Comparison of ENCODE assay signal across 11 cellular contexts in genomic region chr2:134275058-134275862, GRCh38. TPM values are rescaled to one million over a fixed set of nuclear protein-coding genes. Genes with fewer than 3 reads are reported as not detected.
DNase-seq lines count a peak whose midpoint lies in the region; ATAC-seq and TF ChIP-seq lines count a peak whose summit lies in the region.
"Had no signal": no experiment of that assay in that cellular context is flagged by ENCODE, and none has a peak within 500 bp of the region (broad histone marks: within the 10 kb centered on the region; RNA-seq: fewer than 3 reads in every experiment).

No MANE protein-coding gene starts in this region.

- H3K36me3 Mint-ChIP-seq in naive B cell (peaks cover 42 to 43% of the 10 kb centered on the region in 2 donors), progenitor cell of endocrine pancreas (ENCODE audit: insufficient read depth) (peaks cover 17% of the 10 kb centered on the region)

- H3K4me1 Mint-ChIP-seq in naive B cell: peaks cover 87 to 96% (median 95%) of the 10 kb centered on the region in 3 donors
- peaks cover 14% of the 10 kb centered on the region for H3K4me1 Mint-ChIP-seq in progenitor cell of endocrine pancreas (ENCODE audit: low read depth)

- peak; percentile 88 for ATAC-seq in GM18907 (IDR thresholded peaks at IDR 0.05; ENCODE audit: unreplicated experiment)
- peak; percentile 72 for ATAC-seq in GM21737 (IDR thresholded peaks at IDR 0.05; ENCODE audit: unreplicated experiment)
- ATAC-seq in HG03439 (IDR thresholded peaks at IDR 0.05; ENCODE audit: unreplicated experiment): peak; percentile 89
- peak; percentile 87 to 88 for ATAC-seq in naive B cell (ENCODE audit: low read depth in 2 of 2)

- peaks cover 4 to 12% (median 7%) of the 10 kb centered on the region in 7 donors for H3K9me3 Mint-ChIP-seq in naive B cell
- H3K9me3 Mint-ChIP-seq in progenitor cell of endocrine pancreas (ENCODE audit: low read depth): no peaks in the 10 kb centered on the region

- no peak for TF ChIP-seq CTCF in progenitor cell of endocrine pancreas (IDR thresholded peaks at IDR 0.05; ENCODE audit: unreplicated experiment)

- H3K27me3 Mint-ChIP-seq in naive B cell (no peaks in the 10 kb centered on the region), progenitor cell of endocrine pancreas (no peaks in the 10 kb centered on the region)

- H3K27ac Mint-ChIP-seq in naive B cell (peak overlapping the region; percentile 99 to 100 (median 99)), progenitor cell of endocrine pancreas (no peak overlapping the region)

- DNase-seq in naive B cell: peak; percentile 86
- no peak for DNase-seq in NCI-H510A (lab: John Stamatoyannopoulos, UW)
- DNase-seq in progenitor cell of endocrine pancreas (ENCODE audit: low spot score, unreplicated experiment): no peak
- no peak for DNase-seq in HK-2 (ENCODE audit: unreplicated experiment)
- DNase-seq in activated naive CD4-positive, alpha-beta T cell treated with anti-CD3 and anti-CD28 coated beads, Interleukin-2, amount 50 U/mL, for 16 hours: no peak
- DNase-seq: MG63; retina; stimulated activated naive CD4-positive, alpha-beta T cell had no signal

- peak overlapping the region; percentile 69 to 94 (median 88) for H3K4me3 Mint-ChIP-seq in naive B cell
- H3K4me3 Mint-ChIP-seq in progenitor cell of endocrine pancreas (ENCODE audit: low read depth): no peak overlapping the region

RNA-seq across cellular contexts. Expression of gene MGAT5, which starts 21.4 kb away (rescaled TPM):
- 10 to 100 TPM in 5 of 6 donors, 1 to 10 TPM in 1; 9.7 to 41.3 (median 29.6) TPM for polyA plus RNA-seq in naive B cell (ENCODE audit: low read depth in 6 of 6)
- total RNA-seq in progenitor cell of endocrine pancreas: 106 and 110 TPM in 2 replicates
